Comparison of ENCODE assay signal across 1 cellular context in the genomic region with DNA sequence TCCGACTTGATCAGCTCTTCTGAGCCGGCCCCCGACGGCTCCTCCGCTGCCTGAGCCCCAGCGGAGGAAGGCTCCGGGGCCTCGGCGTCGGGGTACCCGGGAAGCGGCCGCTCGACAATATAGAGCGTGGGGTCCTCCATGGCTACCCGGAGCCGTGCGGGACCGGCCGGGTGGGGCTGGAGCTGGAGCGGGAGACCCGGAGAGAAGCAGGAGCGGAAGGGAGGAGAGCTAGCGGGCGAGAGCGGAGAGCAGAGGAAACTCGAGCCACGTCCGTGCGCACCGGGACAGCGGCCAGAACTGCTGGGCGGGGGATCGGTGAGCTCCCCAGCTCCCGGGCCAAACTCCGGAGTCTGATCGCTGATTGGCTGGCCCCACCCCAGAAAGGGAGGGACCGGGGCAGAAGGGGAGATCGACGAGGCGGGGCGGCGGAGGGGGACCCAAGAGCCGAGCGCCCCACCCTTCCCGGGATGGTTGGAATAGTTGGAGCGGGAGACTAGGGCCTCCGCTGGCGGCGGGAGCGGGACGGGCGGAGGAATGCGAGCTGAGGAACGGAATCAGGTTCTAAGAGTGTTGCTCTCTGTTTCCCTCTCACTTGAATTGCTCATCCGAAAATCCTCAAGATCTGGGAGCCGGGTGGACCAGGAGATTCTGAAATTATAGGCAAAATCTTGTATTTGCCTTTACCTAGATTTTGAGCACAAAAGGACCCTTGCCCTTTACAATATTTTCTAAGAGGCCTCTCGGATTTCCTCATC.
TF ChIP-seq lines count a peak whose summit lies in the region.

A gene with protein sequence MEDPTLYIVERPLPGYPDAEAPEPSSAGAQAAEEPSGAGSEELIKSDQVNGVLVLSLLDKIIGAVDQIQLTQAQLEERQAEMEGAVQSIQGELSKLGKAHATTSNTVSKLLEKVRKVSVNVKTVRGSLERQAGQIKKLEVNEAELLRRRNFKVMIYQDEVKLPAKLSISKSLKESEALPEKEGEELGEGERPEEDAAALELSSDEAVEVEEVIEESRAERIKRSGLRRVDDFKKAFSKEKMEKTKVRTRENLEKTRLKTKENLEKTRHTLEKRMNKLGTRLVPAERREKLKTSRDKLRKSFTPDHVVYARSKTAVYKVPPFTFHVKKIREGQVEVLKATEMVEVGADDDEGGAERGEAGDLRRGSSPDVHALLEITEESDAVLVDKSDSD (minus strand): TSS at position 299 of the 755 bp plus-strand sequence. CDS start 159 bp downstream, at position 140.

TF ChIP-seq in IMR-90, 13 proteins besides CTCF, POLR2A, EP300 and RAD21:
- TF ChIP-seq CHD1 (IDR thresholded peaks at IDR 0.05; ENCODE audit: low read depth, low read length) (peak; percentile 75; the same call in 1 of the 2 replicates), FOS (IDR thresholded peaks at IDR 0.05; ENCODE audit: low read depth, low read length) (no peak), RFX5 (IDR thresholded peaks at IDR 0.05; ENCODE audit: low read depth, low read length) (no peak), RCOR1 (IDR thresholded peaks at IDR 0.05; ENCODE audit: insufficient replicate concordance, low read length) (peak; percentile 12), NFE2L2 (IDR thresholded peaks at IDR 0.05; ENCODE audit: low read depth, low read length) (no peak), CEBPB (IDR thresholded peaks at IDR 0.05; ENCODE audit: low read depth, low read length) (no peak), BHLHE40 (IDR thresholded peaks at IDR 0.05; ENCODE audit: low read depth, low read length) (peak; percentile 75), MAZ (IDR thresholded peaks at IDR 0.05; ENCODE audit: borderline replicate concordance, low read depth, low read length) (peak; percentile 97), MXI1 (IDR thresholded peaks at IDR 0.05; ENCODE audit: borderline replicate concordance, low read depth, low read length) (peak; percentile 38; the same call in 1 of the 2 replicates), MAFK (IDR thresholded peaks at IDR 0.05; ENCODE audit: low read depth, low read length) (no peak)
- TF ChIP-seq, protein P1, sequence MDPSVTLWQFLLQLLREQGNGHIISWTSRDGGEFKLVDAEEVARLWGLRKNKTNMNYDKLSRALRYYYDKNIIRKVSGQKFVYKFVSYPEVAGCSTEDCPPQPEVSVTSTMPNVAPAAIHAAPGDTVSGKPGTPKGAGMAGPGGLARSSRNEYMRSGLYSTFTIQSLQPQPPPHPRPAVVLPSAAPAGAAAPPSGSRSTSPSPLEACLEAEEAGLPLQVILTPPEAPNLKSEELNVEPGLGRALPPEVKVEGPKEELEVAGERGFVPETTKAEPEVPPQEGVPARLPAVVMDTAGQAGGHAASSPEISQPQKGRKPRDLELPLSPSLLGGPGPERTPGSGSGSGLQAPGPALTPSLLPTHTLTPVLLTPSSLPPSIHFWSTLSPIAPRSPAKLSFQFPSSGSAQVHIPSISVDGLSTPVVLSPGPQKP (IDR thresholded peaks at IDR 0.05; ENCODE audit: borderline replicate concordance, low read depth, low read length), result no peak
TF ChIP-seq in IMR-90: peak in this region for 5.
